Comparison of ENCODE assay signal across 8 cellular contexts in genomic region chr14:105086833-105087307, GRCh38.
DNase-seq lines count a peak whose midpoint lies in the region; ATAC-seq lines count a peak whose summit lies in the region.

No MANE protein-coding gene starts in this region.

- peaks cover 31% of the 10 kb centered on the region for H3K4me1 Mint-ChIP-seq in stimulated activated memory B cell treated with anti-CD40 and anti-IgM and Interleukin-4, amounts not matched to agents 10 μg/mL and 1 μg/mL and 100 μg/mL, for 72 hours

- H3K27me3 ChIP-seq in muscle layer of duodenum (ENCODE audit: low read depth, low read length) = peaks cover 6% of the 10 kb centered on the region

- H3K36me3 ChIP-seq in muscle layer of duodenum (ENCODE audit: control insufficient read depth in 1 of 2, insufficient read depth in 2 of 2, low read length in 2 of 2) = no peaks in the 10 kb centered on the region

- ATAC-seq in GM18868 (IDR thresholded peaks at IDR 0.05; ENCODE audit: unreplicated experiment) = peak; percentile 63
- ATAC-seq in HG03196 (IDR thresholded peaks at IDR 0.05; ENCODE audit: unreplicated experiment) = peak; percentile 57
- peak; percentile 88 for ATAC-seq in stimulated activated memory B cell treated with anti-CD40 and anti-IgM and Interleukin-4, amounts not matched to agents 10 μg/mL and 1 μg/mL and 100 μg/mL, for 72 hours

- H3K4me1 ChIP-seq in muscle layer of duodenum (ENCODE audit: control insufficient read depth in 1 of 2, insufficient read depth in 2 of 2, low read length in 2 of 2) = peaks cover 1 to 38% of the 10 kb centered on the region in 2 donors

- peak overlapping the region; percentile 82 for H3K4me3 Mint-ChIP-seq in stimulated activated memory B cell treated with anti-CD40 and anti-IgM and Interleukin-4, amounts not matched to agents 10 μg/mL and 1 μg/mL and 100 μg/mL, for 72 hours

- H3K9me3 Mint-ChIP-seq in stimulated activated memory B cell treated with anti-CD40 and anti-IgM and Interleukin-4, amounts not matched to agents 10 μg/mL and 1 μg/mL and 100 μg/mL, for 72 hours = peaks cover 5% of the 10 kb centered on the region

- H3K36me3 Mint-ChIP-seq in stimulated activated memory B cell treated with anti-CD40 and anti-IgM and Interleukin-4, amounts not matched to agents 10 μg/mL and 1 μg/mL and 100 μg/mL, for 72 hours = no peaks in the 10 kb centered on the region

- DNase-seq in AML-193 (lab: John Stamatoyannopoulos, UW) = peak; percentile 67 to 72
- DNase-seq in NOMO-1 (lab: John Stamatoyannopoulos, UW; ENCODE audit: unreplicated experiment in 2 of 2) = peak; percentile 76 to 93
- DNase-seq in activated CD8-positive, alpha-beta memory T cell treated with anti-CD3 and anti-CD28 coated beads, Interleukin-2, amount 50 U/mL, for 1 hour (ENCODE audit: extremely low read depth) = peak; percentile 74
- peak; percentile 68 for DNase-seq in epidermal melanocyte (ENCODE audit: insufficient read length, low spot score)

- peak overlapping the region; percentile 39 to 73 for H3K4me3 ChIP-seq in muscle layer of duodenum (ENCODE audit: low read depth in 1 of 2, low read length in 2 of 2)

- no peak overlapping the region for H3K27ac ChIP-seq in muscle layer of duodenum (ENCODE audit: low read length)

- H3K27me3 Mint-ChIP-seq in stimulated activated memory B cell treated with anti-CD40 and anti-IgM and Interleukin-4, amounts not matched to agents 10 μg/mL and 1 μg/mL and 100 μg/mL, for 72 hours = peaks cover 43% of the 10 kb centered on the region

- H3K9me3 ChIP-seq in muscle layer of duodenum (ENCODE audit: control insufficient read depth in 1 of 2, low read length in 2 of 2) = no peaks in the 10 kb centered on the region

- peak overlapping the region; percentile 79 for H3K27ac Mint-ChIP-seq in stimulated activated memory B cell treated with anti-CD40 and anti-IgM and Interleukin-4, amounts not matched to agents 10 μg/mL and 1 μg/mL and 100 μg/mL, for 72 hours
